8 cellular contexts compared by ENCODE assay signal in genomic region chr13:48304132-48304876, GRCh38. TPM values are rescaled to one million over a fixed set of nuclear protein-coding genes. Genes with fewer than 3 reads are reported as not detected.
DNase-seq lines count a peak whose midpoint lies in the region; ATAC-seq, FAIRE-seq and TF ChIP-seq lines count a peak whose summit lies in the region.

No MANE protein-coding gene starts in this region.

- no peaks in the 10 kb centered on the region for H3K27me3 ChIP-seq in bronchial epithelial cell (ENCODE audit: control insufficient read depth, insufficient read depth, low read length)
- H3K27me3 ChIP-seq in small intestine (ENCODE audit: control insufficient read depth in 2 of 2, insufficient read depth in 2 of 2, low read length in 2 of 2) = no peaks in the 10 kb centered on the region

- FAIRE-seq in GM19239 (lab: Jason Lieb, UNC) (peak; percentile 99), bronchial epithelial cell (lab: Jason Lieb, UNC) (no peak), small intestine (lab: Jason Lieb, UNC) (no peak)

- WGBS in small intestine, 3 donors = 0 to 1% (median 0%) methylated on average over 37 of the region's 37 CpGs

- peaks cover 0 to 12% of the 10 kb centered on the region in 2 donors for H3K4me1 ChIP-seq in small intestine (ENCODE audit: control insufficient read depth in 2 of 2, insufficient read depth in 1 of 2, low read depth in 1 of 2, low read length in 1 of 2)

- DNase-seq in ELR (ENCODE audit: low read depth) = peak; percentile 63
- DNase-seq in GM19239 (ENCODE audit: insufficient read length, low spot score) = peak; percentile 66
- DNase-seq in RPMI7951 (ENCODE audit: low read depth) = peak; percentile 57
- DNase-seq in bronchial epithelial cell (ENCODE audit: low read depth) = peak; percentile 26
- peak; percentile 42 for DNase-seq in inferior parietal cortex (ENCODE audit: extremely low spot score)
- peak; percentile 58 for DNase-seq in small intestine
- DNase-seq in activated gamma-delta T cell (lab: John Stamatoyannopoulos, UW) = no peak

- peak overlapping the region; percentile 99 to 100 for H3K27ac ChIP-seq in small intestine (ENCODE audit: low read depth in 1 of 2, low read length in 1 of 2)

- peak; percentile 69 for ATAC-seq in HG03159 (IDR thresholded peaks at IDR 0.05; ENCODE audit: unreplicated experiment)

- TF ChIP-seq CTCF in bronchial epithelial cell (IDR thresholded peaks at IDR 0.05; ENCODE audit: insufficient read depth, low read length, severe bottlenecking) = no peak

- peak overlapping the region; percentile 88 for H3K4me3 ChIP-seq in bronchial epithelial cell (ENCODE audit: low read depth, low read length)
- peak overlapping the region; percentile 97 to 98 for H3K4me3 ChIP-seq in small intestine (ENCODE audit: low read depth in 1 of 2, low read length in 2 of 2)

- H3K9me3 ChIP-seq in small intestine (ENCODE audit: control insufficient read depth, low read depth) = no peaks in the 10 kb centered on the region

- H3K36me3 ChIP-seq in bronchial epithelial cell (ENCODE audit: control insufficient read depth, insufficient read depth, low read length) (peaks cover 1% of the 10 kb centered on the region), small intestine (ENCODE audit: control insufficient read depth in 2 of 2, insufficient read depth in 2 of 2, low read length in 2 of 2) (no peaks in the 10 kb centered on the region)

RNA-seq across cellular contexts. Expression of gene RB1, which starts 0.8 kb away (rescaled TPM):
- 50.7 and 62.0 TPM in 2 replicates for total RNA-seq in RPMI7951 (2014; rRNA removed; shearing (Covaris generic))
- total RNA-seq in bronchial epithelial cell = 12.4 and 20.1 TPM in 2 replicates
- polyA plus RNA-seq in small intestine = 10 to 100 TPM; 11.9 to 25.1 (median 15.2) TPM
